In genomic region chr12:53500119-53500775, GRCh38 we compare ENCODE assay signal across 8 cellular contexts. TPM values are rescaled to one million over a fixed set of nuclear protein-coding genes. Genes with fewer than 3 reads are reported as not detected.
DNase-seq lines count a peak whose midpoint lies in the region; ATAC-seq lines count a peak whose summit lies in the region.

No MANE protein-coding gene starts in this region.

- no peaks in the 10 kb centered on the region for H3K27me3 ChIP-seq in CD4-positive, alpha-beta memory T cell (ENCODE audit: insufficient read depth, low read length)

- no peak for ATAC-seq in activated naive CD4-positive, alpha-beta T cell treated with anti-CD3 and anti-CD28 coated beads, Interleukin-2, amount 50 U/mL, for 72 hours
- ATAC-seq in left ventricle myocardium superior, result peak; percentile 4
- ATAC-seq in sciatic nerve, result peak; percentile 56

- DNase-seq in CD4-positive, alpha-beta memory T cell, result peak in 1 of 5 donors; percentile 66
- no peak for DNase-seq in activated naive CD4-positive, alpha-beta T cell treated with anti-CD3 and anti-CD28 coated beads, Interleukin-2, amount 50 U/mL, for 72 hours (ENCODE audit: low spot score in 2 of 2)
- no peak for DNase-seq in left ventricle myocardium superior
- DNase-seq in sciatic nerve (ENCODE audit: low spot score), result peak; percentile 81
- DNase-seq in effector CD8-positive, alpha-beta T cell (lab: John Stamatoyannopoulos, UW), result no peak
- DNase-seq in NCI-H82 treated with DMSO at 0.1 percent for 48 hours (lab: John Stamatoyannopoulos, UW; ENCODE audit: unreplicated experiment), result no peak
- DNase-seq in NK-92 (lab: John Stamatoyannopoulos, UW; ENCODE audit: unreplicated experiment), result no peak

- peak overlapping the region; percentile 98 for H3K27ac ChIP-seq in CD4-positive, alpha-beta memory T cell (ENCODE audit: low read depth, low read length)

- peaks cover 0 to 4% (median 0%) of the 10 kb centered on the region in 8 donors for H3K9me3 Mint-ChIP-seq in CD4-positive, alpha-beta memory T cell
- H3K9me3 Mint-ChIP-seq in IgD-negative memory B cell, result no peaks in the 10 kb centered on the region
- H3K9me3 Mint-ChIP-seq in activated naive CD4-positive, alpha-beta T cell treated with anti-CD3 and anti-CD28 coated beads, Interleukin-2, amount 50 U/mL, for 72 hours, result no peaks in the 10 kb centered on the region

- peak overlapping the region; percentile 92 to 100 (median 99) for H3K27ac Mint-ChIP-seq in CD4-positive, alpha-beta memory T cell
- H3K27ac Mint-ChIP-seq in IgD-negative memory B cell, result peak overlapping the region; percentile 95 to 99 (median 98)
- H3K27ac Mint-ChIP-seq in activated naive CD4-positive, alpha-beta T cell treated with anti-CD3 and anti-CD28 coated beads, Interleukin-2, amount 50 U/mL, for 72 hours, result peak overlapping the region; percentile 92 to 97

- POLR2A ChIA-PET in CD4-positive, alpha-beta memory T cell (lab: Charles Lee; ENCODE audit: partially characterized antibody), result interaction anchor here (1.0 to 7.2 kb wide), 38 partner anchors 9 to 780 kb away, joined by 3 to 75 read pairs (median 7); partner anchors contain the start of genes AAAS, ATF7, ATP5MC2 and CALCOCO1

- peak overlapping the region; percentile 79 to 91 for H3K4me3 ChIP-seq in CD4-positive, alpha-beta memory T cell (ENCODE audit: low read length in 2 of 2)

- H3K27me3 Mint-ChIP-seq in CD4-positive, alpha-beta memory T cell, result no peaks in the 10 kb centered on the region
- no peaks in the 10 kb centered on the region for H3K27me3 Mint-ChIP-seq in IgD-negative memory B cell

- CTCF ChIA-PET in CD4-positive, alpha-beta memory T cell (lab: Charles Lee; ENCODE audit: partially characterized antibody), result interaction anchor here (0.7 to 2.1 kb wide), 11 partner anchors 9 to 179 kb away, joined by 3 to 10 read pairs (median 6); partner anchors contain the start of gene AAAS

- H3K4me1 ChIP-seq in CD4-positive, alpha-beta memory T cell (ENCODE audit: insufficient read depth, low read length), result peaks cover 41% of the 10 kb centered on the region

- H3K4me1 Mint-ChIP-seq in CD4-positive, alpha-beta memory T cell, result peaks cover 17 to 67% (median 46%) of the 10 kb centered on the region in 4 donors
- peaks cover 5 to 18% (median 18%) of the 10 kb centered on the region in 3 donors for H3K4me1 Mint-ChIP-seq in IgD-negative memory B cell

- intact Hi-C loops in CD4-positive, alpha-beta memory T cell (cut with micrococcal nuclease), result loop anchor here (1.0 to 2.0 kb wide), 5 partner anchors 48 to 319 kb away; partner anchors contain the start of genes CSAD, PCBP2, PRR13 and ZNF740
- intact Hi-C loops in left ventricle myocardium superior (cut with micrococcal nuclease), result loop anchor here (5.0 kb wide), 1 partner anchor 178 kb away; the partner anchor contains the start of gene AAAS
- intact Hi-C loops in sciatic nerve (cut with DNase I), result loop anchor here (10.0 kb wide), 2 partner anchors 45 to 145 kb away; partner anchors contain the start of gene PCBP2

- H3K36me3 ChIP-seq in CD4-positive, alpha-beta memory T cell (ENCODE audit: insufficient read depth, low read length), result no peaks in the 10 kb centered on the region

- peaks cover 0 to 14% of the 10 kb centered on the region in 2 donors for H3K36me3 Mint-ChIP-seq in CD4-positive, alpha-beta memory T cell
- no peaks in the 10 kb centered on the region for H3K36me3 Mint-ChIP-seq in IgD-negative memory B cell
- no peaks in the 10 kb centered on the region for H3K36me3 Mint-ChIP-seq in activated naive CD4-positive, alpha-beta T cell treated with anti-CD3 and anti-CD28 coated beads, Interleukin-2, amount 50 U/mL, for 72 hours

- peak overlapping the region; percentile 89 to 98 (median 92) for H3K4me3 Mint-ChIP-seq in CD4-positive, alpha-beta memory T cell
- H3K4me3 Mint-ChIP-seq in IgD-negative memory B cell, result peak overlapping the region; percentile 91 to 99 (median 94)

- H3K9me3 ChIP-seq in CD4-positive, alpha-beta memory T cell (ENCODE audit: control insufficient read depth in 1 of 2, low read length in 2 of 2), result no peaks in the 10 kb centered on the region

RNA-seq across cellular contexts. Expression of gene TARBP2, which starts 0.8 kb away (rescaled TPM):
- total RNA-seq in CD4-positive, alpha-beta memory T cell, result 10 to 100 TPM; 26.9 to 37.0 TPM
- polyA plus RNA-seq in CD4-positive, alpha-beta memory T cell, result 10 to 100 TPM; 24.5 to 33.1 TPM
- 20.8 TPM for polyA plus RNA-seq in IgD-negative memory B cell
- 10 to 100 TPM; 29.9 to 30.4 TPM for total RNA-seq in activated naive CD4-positive, alpha-beta T cell treated with anti-CD3 and anti-CD28 coated beads, Interleukin-2, amount 50 U/mL, for 72 hours
- total RNA-seq in left ventricle myocardium superior, result 10.1 TPM
- 19.4 TPM for total RNA-seq in sciatic nerve

RNA-seq across cellular contexts. Expression of gene MAP3K12, which starts 1.0 kb away (rescaled TPM):
- 10 to 100 TPM; 25.0 to 28.2 TPM for total RNA-seq in CD4-positive, alpha-beta memory T cell
- 1 to 10 TPM; 3.1 to 8.5 TPM for polyA plus RNA-seq in CD4-positive, alpha-beta memory T cell
- 1.4 TPM for polyA plus RNA-seq in IgD-negative memory B cell
- total RNA-seq in activated naive CD4-positive, alpha-beta T cell treated with anti-CD3 and anti-CD28 coated beads, Interleukin-2, amount 50 U/mL, for 72 hours, result 10 to 100 TPM in 1 of 2 donors, 1 to 10 TPM in 1; 9.5 to 21.7 TPM
- total RNA-seq in left ventricle myocardium superior (4.2 TPM), sciatic nerve (28.6 TPM)

RNA-seq across cellular contexts. Expression of gene NPFF, which starts 7.0 kb away (rescaled TPM):
- not detected for total RNA-seq in CD4-positive, alpha-beta memory T cell
- polyA plus RNA-seq in CD4-positive, alpha-beta memory T cell, result not detected
- polyA plus RNA-seq in IgD-negative memory B cell, result not detected
- not detected for total RNA-seq in activated naive CD4-positive, alpha-beta T cell treated with anti-CD3 and anti-CD28 coated beads, Interleukin-2, amount 50 U/mL, for 72 hours
- not detected for total RNA-seq in left ventricle myocardium superior
- total RNA-seq in sciatic nerve, result not detected

RNA-seq across cellular contexts. Expression of gene PCBP2, which starts 48.3 kb away (rescaled TPM):
- total RNA-seq in CD4-positive, alpha-beta memory T cell, result 100 to 1,000 TPM; 848 to 858 TPM
- 100 to 1,000 TPM in 1 of 2 donors, 10 to 100 TPM in 1; 88.0 to 118 TPM for polyA plus RNA-seq in CD4-positive, alpha-beta memory T cell
- polyA plus RNA-seq in IgD-negative memory B cell, result 111 TPM
- 1,000 to 10,000 TPM in 1 of 2 donors, 100 to 1,000 TPM in 1; 786 to 1,016 TPM for total RNA-seq in activated naive CD4-positive, alpha-beta T cell treated with anti-CD3 and anti-CD28 coated beads, Interleukin-2, amount 50 U/mL, for 72 hours
- 557 TPM for total RNA-seq in left ventricle myocardium superior
- 772 TPM for total RNA-seq in sciatic nerve

RNA-seq across cellular contexts. Expression of gene PRR13, which starts 58.7 kb away (rescaled TPM):
- total RNA-seq in CD4-positive, alpha-beta memory T cell, result 100 to 1,000 TPM; 242 to 247 TPM
- 100 to 1,000 TPM; 545 to 843 TPM for polyA plus RNA-seq in CD4-positive, alpha-beta memory T cell
- 689 TPM for polyA plus RNA-seq in IgD-negative memory B cell
- total RNA-seq in activated naive CD4-positive, alpha-beta T cell treated with anti-CD3 and anti-CD28 coated beads, Interleukin-2, amount 50 U/mL, for 72 hours, result 100 to 1,000 TPM; 170 to 226 TPM
- total RNA-seq in left ventricle myocardium superior, result 56.1 TPM
- 86.4 TPM for total RNA-seq in sciatic nerve

Comparison
In these comparisons a context has a peak if more than half of its experiments do, and no peak if none do; other contexts are left out.
1. ATAC-seq: peak in left ventricle myocardium superior (single experiment) and sciatic nerve (single experiment); none in activated naive CD4-positive, alpha-beta T cell treated with anti-CD3 and anti-CD28 coated beads, Interleukin-2, amount 50 U/mL, for 72 hours (0 of 2).
2. Peak in every context shown above with its lines, with median percentiles within 50 percentile points of each other: H3K27ac Mint-ChIP-seq.